Comparison of ENCODE assay signal across 11 cellular contexts in genomic region chr20:34570859-34571306, GRCh38. TPM values are rescaled to one million over a fixed set of nuclear protein-coding genes. Genes with fewer than 3 reads are reported as not detected.
DNase-seq lines count a peak whose midpoint lies in the region; ATAC-seq, FAIRE-seq and TF ChIP-seq lines count a peak whose summit lies in the region.
"Had no signal": no experiment of that assay in that cellular context is flagged by ENCODE, and none has a peak within 500 bp of the region (broad histone marks: within the 10 kb centered on the region; RNA-seq: fewer than 3 reads in every experiment).

No MANE protein-coding gene starts in this region.

- peaks cover 6% of the 10 kb centered on the region for H3K4me1 Mint-ChIP-seq in astrocyte (ENCODE audit: low read depth, unreplicated experiment)
- H3K4me1 Mint-ChIP-seq in naive thymus-derived CD4-positive, alpha-beta T cell, result peaks cover 0 to 8% (median 5%) of the 10 kb centered on the region in 7 donors

- no peaks in the 10 kb centered on the region for H3K36me3 ChIP-seq in astrocyte (ENCODE audit: insufficient read depth, low read length)
- H3K36me3 ChIP-seq in naive thymus-derived CD4-positive, alpha-beta T cell (ENCODE audit: control insufficient read depth in 2 of 3, insufficient read depth in 3 of 3, low read length in 3 of 3), result peaks cover 0 to 73% (median 0%) of the 10 kb centered on the region in 3 experiments
- H3K36me3 ChIP-seq in lower lobe of right lung, result peaks cover 19% of the 10 kb centered on the region
- H3K36me3 ChIP-seq: prostate gland had no signal

- intact Hi-C loops in naive thymus-derived CD4-positive, alpha-beta T cell (cut with micrococcal nuclease), result no loop called here
- intact Hi-C loops in lower lobe of right lung (cut with DNase I), result no loop called here

- H3K27ac Mint-ChIP-seq in astrocyte (ENCODE audit: unreplicated experiment), result peak overlapping the region; percentile 79
- peak overlapping the region in 5 of 9 donors; percentile 18 to 75 (median 30) for H3K27ac Mint-ChIP-seq in naive thymus-derived CD4-positive, alpha-beta T cell

- peak in 2 of 3 experiments; percentile 44 to 65 for DNase-seq in NCI-H1417 (lab: John Stamatoyannopoulos, UW)
- DNase-seq in NCI-H1417 treated with DMSO at 0.1 percent for 48 hours (lab: John Stamatoyannopoulos, UW), result no peak
- DNase-seq in NB4 (ENCODE audit: low read depth), result peak; percentile 83
- DNase-seq in astrocyte (ENCODE audit: low read depth), result peak; percentile 84
- DNase-seq in naive thymus-derived CD4-positive, alpha-beta T cell, result no peak
- DNase-seq in lower lobe of right lung, result no peak
- DNase-seq in NCI-H1694 treated with DMSO at 0.1 percent for 48 hours (lab: John Stamatoyannopoulos, UW), result no peak
- DNase-seq: body of pancreas had no signal

- CTCF ChIA-PET in naive thymus-derived CD4-positive, alpha-beta T cell (lab: Charles Lee), result no interaction called here

- FAIRE-seq in astrocyte (lab: Jason Lieb, UNC), result no peak

- H3K27ac ChIP-seq in astrocyte (ENCODE audit: low read depth, low read length) (peak overlapping the region; percentile 5), lower lobe of right lung (no peak overlapping the region)
- H3K27ac ChIP-seq in naive thymus-derived CD4-positive, alpha-beta T cell (ENCODE audit: low read depth, low read length), result no peak overlapping the region
- H3K27ac ChIP-seq: 22Rv1, body of pancreas, prostate gland had no signal

- no peak overlapping the region for H3K4me3 Mint-ChIP-seq in astrocyte (ENCODE audit: unreplicated experiment)
- H3K4me3 Mint-ChIP-seq in naive thymus-derived CD4-positive, alpha-beta T cell, result no peak overlapping the region

- peaks cover 15% of the 10 kb centered on the region for H3K36me3 Mint-ChIP-seq in astrocyte (ENCODE audit: low read depth, unreplicated experiment)
- peaks cover 5 to 33% (median 18%) of the 10 kb centered on the region in 5 donors for H3K36me3 Mint-ChIP-seq in naive thymus-derived CD4-positive, alpha-beta T cell

- no peak overlapping the region for H2AFZ ChIP-seq in astrocyte (ENCODE audit: low read depth, low read length)

- H3K4me1 ChIP-seq in astrocyte (ENCODE audit: insufficient read depth, low read length) (peaks cover 7% of the 10 kb centered on the region), lower lobe of right lung (peaks cover 7% of the 10 kb centered on the region)
- H3K4me1 ChIP-seq in naive thymus-derived CD4-positive, alpha-beta T cell (ENCODE audit: control insufficient read depth in 2 of 2, insufficient read depth in 2 of 2, low read length in 2 of 2), result no peaks in the 10 kb centered on the region
- H3K4me1 ChIP-seq: body of pancreas, prostate gland had no signal

- H3K27me3 ChIP-seq in astrocyte (ENCODE audit: insufficient read depth, low read length) (no peaks in the 10 kb centered on the region), lower lobe of right lung (ENCODE audit: low read depth) (no peaks in the 10 kb centered on the region)
- H3K27me3 ChIP-seq in naive thymus-derived CD4-positive, alpha-beta T cell (ENCODE audit: control insufficient read depth in 2 of 2, insufficient read depth in 2 of 2, low read length in 2 of 2), result no peaks in the 10 kb centered on the region
- H3K27me3 ChIP-seq: body of pancreas had no signal

- peak overlapping the region; percentile 4 for H3K4me2 ChIP-seq in astrocyte (ENCODE audit: low read length)

- H3K79me2 ChIP-seq in astrocyte (ENCODE audit: insufficient read depth, low read length), result no peaks in the 10 kb centered on the region

- no peak for TF ChIP-seq CTCF in NB4 (IDR thresholded peaks at IDR 0.05; ENCODE audit: low read depth, low read length)
- no peak for TF ChIP-seq CTCF in astrocyte (IDR thresholded peaks at IDR 0.05; ENCODE audit: insufficient read depth, low read depth, low read length)
- no peak for TF ChIP-seq CTCF in lower lobe of right lung (IDR thresholded peaks at IDR 0.05)

- H3K9me3 Mint-ChIP-seq in astrocyte (ENCODE audit: unreplicated experiment), result no peaks in the 10 kb centered on the region
- peaks cover 0 to 2% (median 0%) of the 10 kb centered on the region in 11 donors for H3K9me3 Mint-ChIP-seq in naive thymus-derived CD4-positive, alpha-beta T cell

- H3K9ac ChIP-seq in astrocyte (ENCODE audit: low read length), result no peak overlapping the region

- POLR2A ChIA-PET in naive thymus-derived CD4-positive, alpha-beta T cell (lab: Charles Lee), result no interaction called here

- H3K4me3 ChIP-seq in NB4 (ENCODE audit: low read depth, low read length), result no peak overlapping the region
- no peak overlapping the region for H3K4me3 ChIP-seq in astrocyte (ENCODE audit: insufficient read depth, low read depth, low read length)
- no peak overlapping the region for H3K4me3 ChIP-seq in naive thymus-derived CD4-positive, alpha-beta T cell (ENCODE audit: low read length)
- no peak overlapping the region for H3K4me3 ChIP-seq in lower lobe of right lung
- H3K4me3 ChIP-seq: body of pancreas, prostate gland had no signal

- peaks cover 3% of the 10 kb centered on the region for H3K27me3 Mint-ChIP-seq in astrocyte (ENCODE audit: low read depth, unreplicated experiment)
- H3K27me3 Mint-ChIP-seq in naive thymus-derived CD4-positive, alpha-beta T cell, result no peaks in the 10 kb centered on the region

- ATAC-seq in naive thymus-derived CD4-positive, alpha-beta T cell, result no peak
- ATAC-seq in lower lobe of right lung (no peak), GM18519 (IDR thresholded peaks at IDR 0.05; ENCODE audit: low FRiP score, unreplicated experiment) (no peak)
- ATAC-seq: body of pancreas had no signal

- no peak for TF ChIP-seq POLR2A in NB4 (IDR thresholded peaks at IDR 0.05; ENCODE audit: extremely low read depth, insufficient read length)

- H4K20me1 ChIP-seq in astrocyte (ENCODE audit: insufficient read depth, low read length), result no peaks in the 10 kb centered on the region

- H3K9me3 ChIP-seq in astrocyte (ENCODE audit: insufficient read depth, low read depth, low read length) (no peaks in the 10 kb centered on the region), lower lobe of right lung (no peaks in the 10 kb centered on the region)
- no peaks in the 10 kb centered on the region for H3K9me3 ChIP-seq in naive thymus-derived CD4-positive, alpha-beta T cell (ENCODE audit: control insufficient read depth in 2 of 3, low read length in 3 of 3)
- H3K9me3 ChIP-seq: body of pancreas, prostate gland had no signal

RNA-seq across cellular contexts. Expression of gene MAP1LC3A, which starts 12.4 kb away (rescaled TPM):
- total RNA-seq in astrocyte, result 48.9 and 52.3 TPM in 2 replicates
- 10 to 100 TPM in 1 of 5 experiments, 1 to 10 TPM in 2, under 1 TPM in 2; 0.60 to 10.3 (median 6.3) TPM for total RNA-seq in naive thymus-derived CD4-positive, alpha-beta T cell
- 1 to 10 TPM; 1.1 to 1.7 TPM for polyA plus RNA-seq in naive thymus-derived CD4-positive, alpha-beta T cell
- 51.6 TPM for total RNA-seq in lower lobe of right lung

RNA-seq across cellular contexts. Expression of gene DYNLRB1, which starts 54.7 kb away (rescaled TPM):
- total RNA-seq in astrocyte (112 and 118 TPM in 2 replicates), lower lobe of right lung (161 TPM)
- total RNA-seq in naive thymus-derived CD4-positive, alpha-beta T cell, result 10 to 100 TPM; 45.9 to 91.9 (median 60.7) TPM
- 100 to 1,000 TPM; 246 to 275 TPM for polyA plus RNA-seq in naive thymus-derived CD4-positive, alpha-beta T cell

Comparison
In these comparisons a context has a peak if more than half of its experiments do, and no peak if none do; other contexts are left out.
1. DNase-seq: peak in NCI-H1417 (2 of 3), NB4 (single experiment) and astrocyte (single experiment); none in NCI-H1417 treated with DMSO at 0.1 percent for 48 hours (single experiment), naive thymus-derived CD4-positive, alpha-beta T cell (0 of 9), lower lobe of right lung (single experiment) and NCI-H1694 treated with DMSO at 0.1 percent for 48 hours (single experiment).